In genomic region chr9:79382468-79382867, GRCh38 we compare ENCODE assay signal across 17 cellular contexts.
A peak's percentile ranks its signal among the peaks of the same experiment; 100 is the strongest.
DNase-seq lines count a peak whose midpoint lies in the region; ATAC-seq lines count a peak whose summit lies in the region.
"Had no signal": no experiment of that assay in that cellular context is flagged by ENCODE, and none has a peak within 500 bp of the region (broad histone marks: within the 10 kb centered on the region; RNA-seq: fewer than 3 reads in every experiment).

No MANE protein-coding gene starts in this region.

- peaks cover 8% of the 10 kb centered on the region for H3K9me3 ChIP-seq in ectodermal cell (ENCODE audit: control insufficient read depth, low read length)

- no peak for ATAC-seq in GM18517 (IDR thresholded peaks at IDR 0.05; ENCODE audit: unreplicated experiment)
- ATAC-seq in left ventricle myocardium superior = no peak

- peaks cover 15% of the 10 kb centered on the region for H3K4me1 ChIP-seq in ectodermal cell (ENCODE audit: control insufficient read depth, insufficient read depth, low read length)
- H3K4me1 ChIP-seq: left ventricle myocardium inferior, parathyroid adenoma, transverse colon had no signal

- peak overlapping the region; percentile 36 for H3K27ac ChIP-seq in ectodermal cell (ENCODE audit: insufficient read depth, low read depth, low read length, poor library complexity, severe bottlenecking)
- H3K27ac ChIP-seq: 22Rv1, left ventricle myocardium inferior, parathyroid adenoma, transverse colon had no signal

- WGBS in ectodermal cell, 2 experiments = 43 to 45% methylated on average over 2 of the region's 2 CpGs

- no peak overlapping the region for H3K4me3 ChIP-seq in ectodermal cell (ENCODE audit: insufficient read depth, low read depth, low read length)
- H3K4me3 ChIP-seq: left ventricle myocardium inferior, transverse colon had no signal

- H3K36me3 ChIP-seq in ectodermal cell (ENCODE audit: control insufficient read depth, insufficient read depth, low read length) = no peaks in the 10 kb centered on the region
- H3K36me3 ChIP-seq: left ventricle myocardium inferior, transverse colon had no signal

- DNase-seq in NCI-H345 (lab: John Stamatoyannopoulos, UW) (peak; percentile 2), NCI-H345 treated with DMSO at 0.1 percent for 48 hours (lab: John Stamatoyannopoulos, UW; ENCODE audit: unreplicated experiment) (no peak), LoVo (ENCODE audit: low spot score) (peak; percentile 4), renal cortical epithelial cell (ENCODE audit: low read depth) (peak; percentile 54), HUDEP-2 (lab: John Stamatoyannopoulos, UW; ENCODE audit: unreplicated experiment in 76 of 76) (no peak), left ventricle myocardium superior (no peak)
- DNase-seq: activated CD4-positive, alpha-beta memory T cell treated with anti-CD3 and anti-CD28 coated beads for 36 hours; activated T-cell treated with anti-CD3 and anti-CD28 coated beads, Interleukin-2, amount 50 U/mL, for 48 hours; C1 segment of cervical spinal cord; left ventricle myocardium inferior; NCI-H187; small intestine; transverse colon had no signal

- intact Hi-C loops in left ventricle myocardium superior (cut with micrococcal nuclease) = no loop called here

- H3K27me3 ChIP-seq in ectodermal cell (ENCODE audit: control insufficient read depth, insufficient read depth, low read length, poor library complexity, severe bottlenecking) = no peaks in the 10 kb centered on the region
- H3K27me3 ChIP-seq: transverse colon had no signal

Comparison
In these comparisons a context has a peak if more than half of its experiments do, and no peak if none do; other contexts are left out.
1. DNase-seq: peak in NCI-H345 (single experiment), LoVo (single experiment) and renal cortical epithelial cell (single experiment); none in NCI-H345 treated with DMSO at 0.1 percent for 48 hours (single experiment), HUDEP-2 (0 of 76) and left ventricle myocardium superior (single experiment).